ENCODE assay signal across 7 cellular contexts in the genomic region with DNA sequence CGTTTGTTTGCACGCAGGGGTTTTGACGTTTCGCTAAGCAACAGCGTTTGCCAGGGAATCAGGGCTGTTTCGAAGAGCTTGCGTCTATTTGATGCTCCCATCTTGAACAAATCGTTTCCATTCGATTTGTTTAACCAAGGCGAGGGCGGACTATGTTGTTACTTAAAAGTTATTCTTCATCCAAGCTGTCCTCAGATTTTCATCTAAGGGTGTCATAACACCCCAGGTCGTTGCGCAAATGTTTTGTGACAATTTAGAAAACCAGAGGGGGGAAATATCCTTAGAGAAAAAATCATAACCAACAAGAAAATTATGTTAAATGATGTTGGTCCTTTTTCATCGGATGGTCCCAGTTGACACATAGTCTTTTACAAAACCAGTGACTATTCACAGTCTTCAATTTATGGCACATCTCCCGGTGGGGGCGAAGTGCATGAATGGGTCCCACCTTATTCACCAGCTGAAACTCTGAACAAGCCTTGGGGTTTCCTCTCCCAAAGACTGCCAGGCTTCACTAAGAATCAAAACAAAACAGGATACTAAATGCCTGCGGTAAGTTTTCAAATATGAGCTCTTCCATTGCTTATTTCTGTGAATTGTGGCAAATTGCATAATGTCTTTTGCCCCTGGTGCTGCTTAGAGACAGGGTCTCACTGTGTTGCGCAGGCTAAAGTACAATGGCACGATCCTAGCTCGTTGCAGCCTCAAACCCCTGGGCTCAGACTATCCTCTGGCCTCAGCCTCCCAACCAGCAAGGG.
DNase-seq lines count a peak whose midpoint lies in the region; ATAC-seq, FAIRE-seq and TF ChIP-seq lines count a peak whose summit lies in the region.

No MANE protein-coding gene starts in this region.

- H3K36me3 ChIP-seq in right atrium auricular region (no peaks in the 10 kb centered on the region), skeletal muscle tissue (ENCODE audit: control insufficient read depth in 3 of 3, insufficient read depth in 3 of 3, low read length in 3 of 3) (no peaks in the 10 kb centered on the region)

- no peak for DNase-seq in HFFc6
- DNase-seq in WTC11 (ENCODE audit: low spot score): no peak
- DNase-seq in right atrium auricular region (ENCODE audit: low spot score): no peak
- no peak for DNase-seq in cerebellum (ENCODE audit: low spot score)
- no peak for DNase-seq in HTR-8/SVneo (ENCODE audit: insufficient read length, low spot score)
- no peak for DNase-seq in cerebellar nuclear complex (lab: John Stamatoyannopoulos, UW)

- H3K27me3 ChIP-seq in right atrium auricular region (no peaks in the 10 kb centered on the region), skeletal muscle tissue (ENCODE audit: control insufficient read depth in 3 of 3, insufficient read depth in 3 of 3, low read length in 3 of 3) (no peaks in the 10 kb centered on the region)

- peak overlapping the region; percentile 95 for H3K4me3 Mint-ChIP-seq in HFFc6
- peak overlapping the region; percentile 85 for H3K4me3 Mint-ChIP-seq in WTC11

- ATAC-seq in WTC11: no peak

- H3K27ac ChIP-seq in right atrium auricular region: peak overlapping the region; percentile 98 to 99
- peak overlapping the region; percentile 98 for H3K27ac ChIP-seq in skeletal muscle tissue (ENCODE audit: low read depth, low read length)

- CTCF ChIA-PET in WTC11 (lab: Charles Lee): interaction anchor here (0.6 to 6.0 kb wide), 14 partner anchors 20 to 464 kb away, joined by 3 to 79 read pairs (median 6); a partner anchor contains a TSS

- TF ChIP-seq CTCF in HFFc6 (IDR thresholded peaks at IDR 0.05) (no peak), WTC11 (IDR thresholded peaks at IDR 0.05) (no peak), right atrium auricular region (IDR thresholded peaks at IDR 0.05) (no peak)

- H3K4me1 ChIP-seq in right atrium auricular region: peaks cover 0 to 26% of the 10 kb centered on the region in 2 donors
- peaks cover 10 to 25% (median 21%) of the 10 kb centered on the region in 3 donors for H3K4me1 ChIP-seq in skeletal muscle tissue (ENCODE audit: control insufficient read depth in 3 of 3, insufficient read depth in 3 of 3, low read length in 3 of 3)

- H3K27me3 Mint-ChIP-seq in HFFc6 (ENCODE audit: insufficient read depth) (no peaks in the 10 kb centered on the region; the same call in 1 of the 2 replicates), WTC11 (ENCODE audit: low read depth) (no peaks in the 10 kb centered on the region)

- H3K4me1 Mint-ChIP-seq in HFFc6 (ENCODE audit: low read depth) (peaks cover 41% of the 10 kb centered on the region), WTC11 (peaks cover 63% of the 10 kb centered on the region)

- H3K27ac Mint-ChIP-seq in HFFc6 (peak overlapping the region; percentile 92), WTC11 (peak overlapping the region; percentile 96)

- POLR2A ChIA-PET in WTC11 (lab: Charles Lee): interaction anchor here (0.7 to 3.4 kb wide), 14 partner anchors 12 to 470 kb away, joined by 3 to 22 read pairs (median 4); a partner anchor contains a TSS

- peak overlapping the region; percentile 75 to 88 (median 86) for H3K9ac ChIP-seq in skeletal muscle tissue (ENCODE audit: low read depth in 1 of 3, low read length in 3 of 3)

- H3K4me3 ChIP-seq in right atrium auricular region: peak overlapping the region; percentile 59 to 62
- H3K4me3 ChIP-seq in skeletal muscle tissue (ENCODE audit: low read length in 3 of 3): peak overlapping the region; percentile 74 to 85 (median 76)

- H3K9me3 Mint-ChIP-seq in HFFc6 (no peaks in the 10 kb centered on the region), WTC11 (no peaks in the 10 kb centered on the region)

- no peak for FAIRE-seq in HTR-8/SVneo (lab: Jason Lieb, UNC)

- H3K36me3 Mint-ChIP-seq in HFFc6 (ENCODE audit: low read depth) (peaks cover under 1% of the 10 kb centered on the region; the same call in 1 of the 2 replicates), WTC11 (no peaks in the 10 kb centered on the region)

- H3K9me3 ChIP-seq in right atrium auricular region: no peaks in the 10 kb centered on the region
- no peaks in the 10 kb centered on the region for H3K9me3 ChIP-seq in skeletal muscle tissue (ENCODE audit: control insufficient read depth in 3 of 3, low read length in 3 of 3)

TF ChIP-seq in WTC11, 78 proteins besides CTCF, POLR2A, EP300 and RAD21:
- no peak for TF ChIP-seq IRF2 (CRISPR knock-in tag; IDR thresholded peaks at IDR 0.05; ENCODE audit: borderline replicate concordance, low read depth)
- no peak for TF ChIP-seq GABPB1 (CRISPR knock-in tag; IDR thresholded peaks at IDR 0.05)
- no peak for TF ChIP-seq CBFB (CRISPR knock-in tag; IDR thresholded peaks at IDR 0.05; ENCODE audit: low read depth)
- no peak for TF ChIP-seq ETV6 (CRISPR knock-in tag; IDR thresholded peaks at IDR 0.05)
- TF ChIP-seq, protein P1, sequence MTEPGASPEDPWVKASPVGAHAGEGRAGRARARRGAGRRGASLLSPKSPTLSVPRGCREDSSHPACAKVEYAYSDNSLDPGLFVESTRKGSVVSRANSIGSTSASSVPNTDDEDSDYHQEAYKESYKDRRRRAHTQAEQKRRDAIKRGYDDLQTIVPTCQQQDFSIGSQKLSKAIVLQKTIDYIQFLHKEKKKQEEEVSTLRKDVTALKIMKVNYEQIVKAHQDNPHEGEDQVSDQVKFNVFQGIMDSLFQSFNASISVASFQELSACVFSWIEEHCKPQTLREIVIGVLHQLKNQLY (CRISPR knock-in tag; IDR thresholded peaks at IDR 0.05): no peak
- TF ChIP-seq TP53 (CRISPR knock-in tag; IDR thresholded peaks at IDR 0.05): no peak
- TF ChIP-seq, protein P2, sequence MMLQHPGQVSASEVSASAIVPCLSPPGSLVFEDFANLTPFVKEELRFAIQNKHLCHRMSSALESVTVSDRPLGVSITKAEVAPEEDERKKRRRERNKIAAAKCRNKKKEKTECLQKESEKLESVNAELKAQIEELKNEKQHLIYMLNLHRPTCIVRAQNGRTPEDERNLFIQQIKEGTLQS (CRISPR knock-in tag; conservative IDR thresholded peaks at IDR 0.05): no peak
- TF ChIP-seq, protein P3, sequence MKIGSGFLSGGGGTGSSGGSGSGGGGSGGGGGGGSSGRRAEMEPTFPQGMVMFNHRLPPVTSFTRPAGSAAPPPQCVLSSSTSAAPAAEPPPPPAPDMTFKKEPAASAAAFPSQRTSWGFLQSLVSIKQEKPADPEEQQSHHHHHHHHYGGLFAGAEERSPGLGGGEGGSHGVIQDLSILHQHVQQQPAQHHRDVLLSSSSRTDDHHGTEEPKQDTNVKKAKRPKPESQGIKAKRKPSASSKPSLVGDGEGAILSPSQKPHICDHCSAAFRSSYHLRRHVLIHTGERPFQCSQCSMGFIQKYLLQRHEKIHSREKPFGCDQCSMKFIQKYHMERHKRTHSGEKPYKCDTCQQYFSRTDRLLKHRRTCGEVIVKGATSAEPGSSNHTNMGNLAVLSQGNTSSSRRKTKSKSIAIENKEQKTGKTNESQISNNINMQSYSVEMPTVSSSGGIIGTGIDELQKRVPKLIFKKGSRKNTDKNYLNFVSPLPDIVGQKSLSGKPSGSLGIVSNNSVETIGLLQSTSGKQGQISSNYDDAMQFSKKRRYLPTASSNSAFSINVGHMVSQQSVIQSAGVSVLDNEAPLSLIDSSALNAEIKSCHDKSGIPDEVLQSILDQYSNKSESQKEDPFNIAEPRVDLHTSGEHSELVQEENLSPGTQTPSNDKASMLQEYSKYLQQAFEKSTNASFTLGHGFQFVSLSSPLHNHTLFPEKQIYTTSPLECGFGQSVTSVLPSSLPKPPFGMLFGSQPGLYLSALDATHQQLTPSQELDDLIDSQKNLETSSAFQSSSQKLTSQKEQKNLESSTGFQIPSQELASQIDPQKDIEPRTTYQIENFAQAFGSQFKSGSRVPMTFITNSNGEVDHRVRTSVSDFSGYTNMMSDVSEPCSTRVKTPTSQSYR (CRISPR knock-in tag; IDR thresholded peaks at IDR 0.05): no peak
- no peak for TF ChIP-seq TCF7 (CRISPR knock-in tag; IDR thresholded peaks at IDR 0.05; ENCODE audit: low read depth)
- TF ChIP-seq, protein P4, sequence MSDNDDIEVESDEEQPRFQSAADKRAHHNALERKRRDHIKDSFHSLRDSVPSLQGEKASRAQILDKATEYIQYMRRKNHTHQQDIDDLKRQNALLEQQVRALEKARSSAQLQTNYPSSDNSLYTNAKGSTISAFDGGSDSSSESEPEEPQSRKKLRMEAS (CRISPR knock-in tag; IDR thresholded peaks at IDR 0.05): no peak
- no peak for TF ChIP-seq SP1 (CRISPR knock-in tag; conservative IDR thresholded peaks at IDR 0.05)
- no peak for TF ChIP-seq TEAD4 (CRISPR knock-in tag; IDR thresholded peaks at IDR 0.05)
- TF ChIP-seq NFE2L1 (CRISPR knock-in tag; IDR thresholded peaks at IDR 0.05): no peak
- no peak for TF ChIP-seq MXD4 (CRISPR knock-in tag; IDR thresholded peaks at IDR 0.05; ENCODE audit: borderline replicate concordance)
